11 cellular contexts compared by ENCODE assay signal in the genomic region with DNA sequence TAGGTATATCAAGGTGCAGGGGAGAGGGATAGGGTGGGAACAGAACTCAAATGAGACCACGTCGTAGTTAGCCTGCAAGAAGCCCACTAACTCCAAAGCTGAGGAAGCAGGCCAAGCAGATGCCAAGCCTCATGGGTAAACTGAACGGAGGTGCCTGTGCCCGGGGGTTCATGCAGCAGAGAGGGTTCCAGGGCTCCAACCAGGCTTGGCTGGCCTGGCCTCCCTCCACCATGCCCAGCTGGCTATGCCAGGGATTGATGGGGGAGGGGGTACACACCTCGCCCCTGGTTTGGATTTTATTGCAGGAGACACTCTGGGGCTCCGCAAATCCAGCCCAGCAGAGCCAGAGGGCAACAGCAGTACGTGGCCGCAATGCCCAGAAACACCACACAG. TPM values are rescaled to one million over a fixed set of nuclear protein-coding genes. Genes with fewer than 3 reads are reported as not detected.
DNase-seq lines count a peak whose midpoint lies in the region; FAIRE-seq and TF ChIP-seq lines count a peak whose summit lies in the region.
"Had no signal": no experiment of that assay in that cellular context is flagged by ENCODE, and none has a peak within 500 bp of the region (broad histone marks: within the 10 kb centered on the region; RNA-seq: fewer than 3 reads in every experiment).

No MANE protein-coding gene starts in this region.

- H3K9me3 ChIP-seq in astrocyte (ENCODE audit: insufficient read depth, low read depth, low read length) (no peaks in the 10 kb centered on the region), muscle layer of duodenum (ENCODE audit: control insufficient read depth in 1 of 2, low read length in 2 of 2) (no peaks in the 10 kb centered on the region), WERI-Rb-1 (ENCODE audit: severe bottlenecking) (no peaks in the 10 kb centered on the region)

- H3K27me3 ChIP-seq in astrocyte (ENCODE audit: insufficient read depth, low read length) (no peaks in the 10 kb centered on the region), muscle layer of duodenum (ENCODE audit: low read depth, low read length) (no peaks in the 10 kb centered on the region), WERI-Rb-1 (ENCODE audit: insufficient read depth, low read depth, severe bottlenecking) (no peaks in the 10 kb centered on the region)

- peak overlapping the region; percentile 69 for H3K4me2 ChIP-seq in astrocyte (ENCODE audit: low read length)

- peaks cover 97% of the 10 kb centered on the region for H3K4me1 Mint-ChIP-seq in CD14-positive monocyte
- H3K4me1 Mint-ChIP-seq in astrocyte (ENCODE audit: low read depth, unreplicated experiment): peaks cover 71% of the 10 kb centered on the region

- intact Hi-C loops in CD14-positive monocyte (cut with micrococcal nuclease): no loop called here

- H3K36me3 ChIP-seq in astrocyte (ENCODE audit: insufficient read depth, low read length) (no peaks in the 10 kb centered on the region), muscle layer of duodenum (ENCODE audit: control insufficient read depth in 1 of 2, insufficient read depth in 2 of 2, low read length in 2 of 2) (peaks cover 0 to 3% of the 10 kb centered on the region in 2 donors), WERI-Rb-1 (no peaks in the 10 kb centered on the region)

- peak overlapping the region; percentile 67 for H3K9ac ChIP-seq in astrocyte (ENCODE audit: low read length)

- H3K4me3 ChIP-seq in astrocyte (ENCODE audit: insufficient read depth, low read depth, low read length): no peak overlapping the region
- peak overlapping the region in 1 of 2 donors; percentile 10 for H3K4me3 ChIP-seq in muscle layer of duodenum (ENCODE audit: low read depth in 1 of 2, low read length in 2 of 2)
- no peak overlapping the region for H3K4me3 ChIP-seq in WERI-Rb-1 (ENCODE audit: low read depth, low read length)

- H3K9me3 Mint-ChIP-seq in CD14-positive monocyte (no peaks in the 10 kb centered on the region), astrocyte (ENCODE audit: unreplicated experiment) (no peaks in the 10 kb centered on the region)

- H3K4me1 ChIP-seq in astrocyte (ENCODE audit: insufficient read depth, low read length) (peaks cover 58% of the 10 kb centered on the region), muscle layer of duodenum (ENCODE audit: control insufficient read depth in 1 of 2, insufficient read depth in 2 of 2, low read length in 2 of 2) (peaks cover 58 to 86% of the 10 kb centered on the region in 2 donors)

- no peak for FAIRE-seq in astrocyte (lab: Jason Lieb, UNC)
- FAIRE-seq: GM12892 had no signal

- H3K36me3 Mint-ChIP-seq in CD14-positive monocyte: peaks cover 29 to 52% of the 10 kb centered on the region in 2 donors
- peaks cover 5% of the 10 kb centered on the region for H3K36me3 Mint-ChIP-seq in astrocyte (ENCODE audit: low read depth, unreplicated experiment)

- H3K4me3 Mint-ChIP-seq in CD14-positive monocyte (peak overlapping the region; percentile 64 to 87), astrocyte (ENCODE audit: unreplicated experiment) (peak overlapping the region; percentile 69)

- H3K79me2 ChIP-seq in astrocyte (ENCODE audit: insufficient read depth, low read length): peaks cover 100% of the 10 kb centered on the region

- peak overlapping the region; percentile 83 to 93 (median 91) for H3K27ac Mint-ChIP-seq in CD14-positive monocyte
- H3K27ac Mint-ChIP-seq in astrocyte (ENCODE audit: unreplicated experiment): no peak overlapping the region

- peak overlapping the region; percentile 88 for H3K27ac ChIP-seq in astrocyte (ENCODE audit: low read depth, low read length)
- H3K27ac ChIP-seq in muscle layer of duodenum (ENCODE audit: low read length): peak overlapping the region; percentile 62
- H3K27ac ChIP-seq in WERI-Rb-1: no peak overlapping the region

- TF ChIP-seq CTCF in CD14-positive monocyte (IDR thresholded peaks at IDR 0.05) (no peak), astrocyte (IDR thresholded peaks at IDR 0.05; ENCODE audit: insufficient read depth, low read depth, low read length) (no peak), WERI-Rb-1 (IDR thresholded peaks at IDR 0.05; ENCODE audit: low read depth, low read length) (no peak)

- peaks cover 0 to 1% (median 1%) of the 10 kb centered on the region in 3 donors for H3K27me3 Mint-ChIP-seq in CD14-positive monocyte (ENCODE audit: low read depth in 3 of 3)
- no peaks in the 10 kb centered on the region for H3K27me3 Mint-ChIP-seq in astrocyte (ENCODE audit: low read depth, unreplicated experiment)

- no peak overlapping the region for H2AFZ ChIP-seq in astrocyte (ENCODE audit: low read depth, low read length)

- peaks cover 51% of the 10 kb centered on the region for H4K20me1 ChIP-seq in astrocyte (ENCODE audit: insufficient read depth, low read length)

- DNase-seq in CD14-positive monocyte (ENCODE audit: low spot score) (no peak), astrocyte (ENCODE audit: low read depth) (no peak), WERI-Rb-1 (no peak), NCI-H1930 (lab: John Stamatoyannopoulos, UW) (no peak)
- no peak for DNase-seq in activated CD8-positive, alpha-beta memory T cell treated with anti-CD3 and anti-CD28 coated beads for 24 hours
- DNase-seq: activated CD4-positive, alpha-beta T cell treated with anti-CD3 and anti-CD28 coated beads, Interleukin-2, amount 50 U/mL, for 4 hours; NCI-H1436 treated with DMSO at 0.1 percent for 48 hours; RPMI8226 had no signal

RNA-seq across cellular contexts. Expression of a gene that starts 27.3 kb away (rescaled TPM):
- polyA plus RNA-seq in CD14-positive monocyte: 10 to 100 TPM; 62.5 to 98.4 TPM
- 126 and 151 TPM in 2 replicates for total RNA-seq in astrocyte

RNA-seq across cellular contexts. Expression of a gene that starts 37.3 kb away (rescaled TPM):
- 100 to 1,000 TPM; 650 to 651 TPM for polyA plus RNA-seq in CD14-positive monocyte
- total RNA-seq in astrocyte: 1,543 and 1,660 TPM in 2 replicates

RNA-seq across cellular contexts. Expression of a gene that starts 43.7 kb away (rescaled TPM):
- 1 to 10 TPM; 5.0 to 8.3 TPM for polyA plus RNA-seq in CD14-positive monocyte
- total RNA-seq in astrocyte: 95.5 and 123 TPM in 2 replicates

RNA-seq across cellular contexts. Expression of a gene that starts 53.5 kb away (rescaled TPM):
- polyA plus RNA-seq in CD14-positive monocyte: 10 to 100 TPM in 1 of 2 donors, not detected in 1; 52.3 TPM
- 2,157 and 2,549 TPM in 2 replicates for total RNA-seq in astrocyte

RNA-seq across cellular contexts. Expression of a gene that starts 54.8 kb away (rescaled TPM):
- polyA plus RNA-seq in CD14-positive monocyte: not detected
- 2,477 and 2,591 TPM in 2 replicates for total RNA-seq in astrocyte
- total RNA-seq: kidney epithelial cell had no signal
